In the genomic region with DNA sequence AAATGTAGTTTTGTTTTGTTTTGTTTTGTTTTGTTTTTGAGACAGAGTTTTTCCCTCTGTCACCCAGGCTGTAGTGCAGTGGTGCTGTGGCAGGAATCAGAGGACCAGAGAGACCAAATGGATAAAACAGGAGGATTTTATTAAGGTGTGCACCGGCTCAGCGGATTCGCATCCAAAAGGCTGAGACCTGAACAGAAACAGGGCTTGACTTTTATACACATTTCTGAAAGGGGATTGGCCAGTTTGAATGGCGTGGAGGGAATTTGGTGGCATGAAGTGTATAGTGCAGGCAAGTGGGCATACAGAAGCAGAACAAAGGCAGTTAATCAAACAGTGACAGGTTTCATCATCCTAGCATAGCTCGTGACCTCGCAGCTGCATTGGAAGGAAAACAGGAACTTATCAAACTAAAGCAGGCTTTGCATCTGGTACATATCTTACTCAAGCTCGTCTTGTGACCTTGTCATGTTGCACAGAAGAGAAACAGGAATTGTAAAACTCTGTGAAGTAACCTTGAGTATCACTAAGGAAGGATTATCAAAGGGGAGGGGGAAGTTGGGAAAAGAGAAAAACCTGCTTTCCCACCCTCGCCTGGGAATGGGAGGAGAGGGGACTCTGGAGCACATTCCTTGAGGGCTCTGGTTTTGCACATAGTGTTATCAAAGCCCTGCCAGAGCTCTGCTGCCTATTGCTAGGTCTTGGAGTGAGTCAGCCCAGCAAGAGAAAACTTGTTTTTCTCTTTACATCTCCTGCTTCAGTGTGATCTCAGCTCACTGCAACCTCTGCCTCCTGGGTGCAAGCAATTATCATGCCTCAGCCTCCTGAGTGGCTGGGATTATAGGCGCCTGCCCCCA, we compare ENCODE assay signal across 8 cellular contexts. TPM values are rescaled to one million over a fixed set of nuclear protein-coding genes. Genes with fewer than 3 reads are reported as not detected.
DNase-seq lines count a peak whose midpoint lies in the region; ATAC-seq lines count a peak whose summit lies in the region.

No MANE protein-coding gene starts in this region.

- no peaks in the 10 kb centered on the region for H3K4me1 Mint-ChIP-seq in CD4-positive, CD25-positive, alpha-beta regulatory T cell
- no peaks in the 10 kb centered on the region for H3K4me1 Mint-ChIP-seq in naive thymus-derived CD4-positive, alpha-beta T cell
- H3K4me1 Mint-ChIP-seq in activated CD4-positive, alpha-beta T cell treated with anti-CD3 and anti-CD28 coated beads, Interleukin-2, amount 10 ng/mL, durations not matched to agents 7 days and 5 days: peaks cover 6% of the 10 kb centered on the region

- DNase-seq in CD4-positive, CD25-positive, alpha-beta regulatory T cell: peak in 1 of 3 donors; percentile 65
- DNase-seq in OCI-M1 (lab: John Stamatoyannopoulos, UW) (peak; percentile 90), hippocampal formation (lab: John Stamatoyannopoulos, UW) (no peak), DMS53 (lab: John Stamatoyannopoulos, UW) (no peak)
- DNase-seq in naive thymus-derived CD4-positive, alpha-beta T cell: no peak
- DNase-seq in activated CD4-positive, alpha-beta T cell treated with anti-CD3 and anti-CD28 coated beads, Interleukin-2, amount 10 ng/mL, durations not matched to agents 7 days and 5 days: no peak

- no peak overlapping the region for H3K4me3 Mint-ChIP-seq in CD4-positive, CD25-positive, alpha-beta regulatory T cell
- H3K4me3 Mint-ChIP-seq in naive thymus-derived CD4-positive, alpha-beta T cell: no peak overlapping the region
- H3K4me3 Mint-ChIP-seq in activated CD4-positive, alpha-beta T cell treated with anti-CD3 and anti-CD28 coated beads, Interleukin-2, amount 10 ng/mL, durations not matched to agents 7 days and 5 days: no peak overlapping the region

- CTCF ChIA-PET in naive thymus-derived CD4-positive, alpha-beta T cell (lab: Charles Lee): interaction anchor here (0.8 kb wide), 1 partner anchor 17 kb away, joined by 4 read pairs; no protein-coding TSS in a partner anchor
- CTCF ChIA-PET in activated CD4-positive, alpha-beta T cell treated with anti-CD3 and anti-CD28 coated beads, Interleukin-2, amount 10 ng/mL, durations not matched to agents 7 days and 5 days (lab: Charles Lee): interaction anchor here (0.6 to 1.4 kb wide), 7 partner anchors 16 to 612 kb away, joined by 3 to 5 read pairs (median 3); no protein-coding TSS in a partner anchor

- ATAC-seq in CD4-positive, CD25-positive, alpha-beta regulatory T cell (ENCODE audit: low read depth in 2 of 2): peak; percentile 37 to 42
- ATAC-seq in esophagus mucosa (peak; percentile 97), HG02610 (IDR thresholded peaks at IDR 0.05; ENCODE audit: unreplicated experiment) (no peak)
- peak; percentile 88 for ATAC-seq in naive thymus-derived CD4-positive, alpha-beta T cell

- H3K36me3 ChIP-seq in CD4-positive, CD25-positive, alpha-beta regulatory T cell (ENCODE audit: control insufficient read depth, insufficient read depth, low read length): no peaks in the 10 kb centered on the region
- H3K36me3 ChIP-seq in naive thymus-derived CD4-positive, alpha-beta T cell (ENCODE audit: control insufficient read depth in 2 of 3, insufficient read depth in 3 of 3, low read length in 3 of 3): no peaks in the 10 kb centered on the region

- no peaks in the 10 kb centered on the region for H3K36me3 Mint-ChIP-seq in CD4-positive, CD25-positive, alpha-beta regulatory T cell
- H3K36me3 Mint-ChIP-seq in naive thymus-derived CD4-positive, alpha-beta T cell: peaks cover 0 to 8% (median 6%) of the 10 kb centered on the region in 5 donors
- peaks cover 1% of the 10 kb centered on the region for H3K36me3 Mint-ChIP-seq in activated CD4-positive, alpha-beta T cell treated with anti-CD3 and anti-CD28 coated beads, Interleukin-2, amount 10 ng/mL, durations not matched to agents 7 days and 5 days (ENCODE audit: low read depth)

- H3K27ac ChIP-seq in CD4-positive, CD25-positive, alpha-beta regulatory T cell (ENCODE audit: insufficient read depth, low read length, poor library complexity, severe bottlenecking): no peak overlapping the region
- H3K27ac ChIP-seq in naive thymus-derived CD4-positive, alpha-beta T cell (ENCODE audit: low read depth, low read length): no peak overlapping the region

- peaks cover 4 to 20% of the 10 kb centered on the region in 2 experiments for H3K9me3 ChIP-seq in CD4-positive, CD25-positive, alpha-beta regulatory T cell (ENCODE audit: control insufficient read depth in 2 of 2, low read length in 2 of 2)
- H3K9me3 ChIP-seq in naive thymus-derived CD4-positive, alpha-beta T cell (ENCODE audit: control insufficient read depth in 2 of 3, low read length in 3 of 3): peaks cover 0 to 9% (median 0%) of the 10 kb centered on the region in 3 experiments

- peaks cover 5% of the 10 kb centered on the region for H3K27me3 Mint-ChIP-seq in CD4-positive, CD25-positive, alpha-beta regulatory T cell
- peaks cover 0 to 11% (median 4%) of the 10 kb centered on the region in 5 donors for H3K27me3 Mint-ChIP-seq in naive thymus-derived CD4-positive, alpha-beta T cell
- no peaks in the 10 kb centered on the region for H3K27me3 Mint-ChIP-seq in activated CD4-positive, alpha-beta T cell treated with anti-CD3 and anti-CD28 coated beads, Interleukin-2, amount 10 ng/mL, durations not matched to agents 7 days and 5 days

- H3K27ac Mint-ChIP-seq in CD4-positive, CD25-positive, alpha-beta regulatory T cell: no peak overlapping the region
- H3K27ac Mint-ChIP-seq in naive thymus-derived CD4-positive, alpha-beta T cell: no peak overlapping the region
- H3K27ac Mint-ChIP-seq in activated CD4-positive, alpha-beta T cell treated with anti-CD3 and anti-CD28 coated beads, Interleukin-2, amount 10 ng/mL, durations not matched to agents 7 days and 5 days: no peak overlapping the region

- H3K4me3 ChIP-seq in CD4-positive, CD25-positive, alpha-beta regulatory T cell (ENCODE audit: low read depth, low read length): no peak overlapping the region
- no peak overlapping the region for H3K4me3 ChIP-seq in naive thymus-derived CD4-positive, alpha-beta T cell (ENCODE audit: low read length)

- intact Hi-C loops in naive thymus-derived CD4-positive, alpha-beta T cell (cut with micrococcal nuclease): no loop called here

- peaks cover 0 to 18% (median 3%) of the 10 kb centered on the region in 7 donors for H3K9me3 Mint-ChIP-seq in CD4-positive, CD25-positive, alpha-beta regulatory T cell
- peaks cover 0 to 22% (median 12%) of the 10 kb centered on the region in 11 donors for H3K9me3 Mint-ChIP-seq in naive thymus-derived CD4-positive, alpha-beta T cell
- peaks cover 18% of the 10 kb centered on the region for H3K9me3 Mint-ChIP-seq in activated CD4-positive, alpha-beta T cell treated with anti-CD3 and anti-CD28 coated beads, Interleukin-2, amount 10 ng/mL, durations not matched to agents 7 days and 5 days

- H3K4me1 ChIP-seq in CD4-positive, CD25-positive, alpha-beta regulatory T cell (ENCODE audit: control insufficient read depth, insufficient read depth, low read length, poor library complexity, severe bottlenecking): no peaks in the 10 kb centered on the region
- no peaks in the 10 kb centered on the region for H3K4me1 ChIP-seq in naive thymus-derived CD4-positive, alpha-beta T cell (ENCODE audit: control insufficient read depth in 2 of 2, insufficient read depth in 2 of 2, low read length in 2 of 2)

- no peaks in the 10 kb centered on the region for H3K27me3 ChIP-seq in CD4-positive, CD25-positive, alpha-beta regulatory T cell (ENCODE audit: control insufficient read depth, insufficient read depth, low read length)
- no peaks in the 10 kb centered on the region for H3K27me3 ChIP-seq in naive thymus-derived CD4-positive, alpha-beta T cell (ENCODE audit: control insufficient read depth in 2 of 2, insufficient read depth in 2 of 2, low read length in 2 of 2)

- POLR2A ChIA-PET in naive thymus-derived CD4-positive, alpha-beta T cell (lab: Charles Lee): no interaction called here
- POLR2A ChIA-PET in activated CD4-positive, alpha-beta T cell treated with anti-CD3 and anti-CD28 coated beads, Interleukin-2, amount 10 ng/mL, durations not matched to agents 7 days and 5 days (lab: Charles Lee): interaction anchor here (0.6 to 1.0 kb wide), 3 partner anchors 67 to 522 kb away, joined by 3 to 4 read pairs (median 3); partner anchors contain the start of gene KLHDC8B

RNA-seq across cellular contexts. Expression of gene C3orf62, which starts 38.5 kb away (rescaled TPM):
- 12.4 TPM for total RNA-seq in CD4-positive, CD25-positive, alpha-beta regulatory T cell
- 1 to 10 TPM in 1 of 4 donors, under 1 TPM in 3; 0.56 to 1.1 (median 0.75) TPM for polyA plus RNA-seq in CD4-positive, CD25-positive, alpha-beta regulatory T cell
- 4.5 TPM for total RNA-seq in esophagus mucosa
- total RNA-seq in naive thymus-derived CD4-positive, alpha-beta T cell: 10 to 100 TPM in 4 of 5 experiments, 1 to 10 TPM in 1; 8.6 to 14.5 (median 10.9) TPM
- 1 to 10 TPM; 1.3 to 2.3 TPM for polyA plus RNA-seq in naive thymus-derived CD4-positive, alpha-beta T cell
- total RNA-seq in activated CD4-positive, alpha-beta T cell treated with anti-CD3 and anti-CD28 coated beads, Interleukin-2, amount 10 ng/mL, durations not matched to agents 7 days and 5 days: 10 to 100 TPM; 12.2 to 13.5 TPM
